In the genomic region with DNA sequence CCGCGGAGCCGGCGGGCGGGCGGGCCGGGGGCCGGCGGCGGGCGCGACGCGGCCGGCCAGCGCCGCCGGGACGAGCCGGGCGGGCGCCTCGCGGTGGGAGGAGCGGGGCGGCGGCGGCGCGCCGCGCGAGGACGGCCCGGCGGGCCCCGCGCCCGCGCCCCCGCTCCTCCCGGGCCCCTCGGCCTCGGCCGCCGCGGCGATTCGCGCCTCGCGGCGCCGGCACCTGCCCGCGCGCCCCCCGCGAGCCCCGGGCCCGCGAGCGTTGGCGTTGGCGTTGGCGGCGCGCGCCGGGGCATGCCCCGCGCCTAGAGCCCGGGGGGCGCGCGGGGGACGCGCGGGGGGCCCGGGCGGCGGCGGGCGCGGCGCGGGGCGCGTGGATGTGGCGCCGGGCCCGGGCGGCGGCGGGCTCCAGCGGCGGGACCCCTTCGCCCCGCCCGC, we compare ENCODE assay signal across 8 cellular contexts. TPM values are rescaled to one million over a fixed set of nuclear protein-coding genes. Genes with fewer than 3 reads are reported as not detected.
DNase-seq lines count a peak whose midpoint lies in the region; ATAC-seq and TF ChIP-seq lines count a peak whose summit lies in the region.

A gene (plus strand): TSS at position 163 of the 438 bp plus-strand sequence. CDS start 448 bp downstream, outside the sequence.

- peak within 1 kb of the TSS; percentile 98 for H3K27ac ChIP-seq in prostate gland

- no peaks in the 10 kb centered on the region for H3K27me3 ChIP-seq in prostate gland (replicated peaks; ENCODE audit: insufficient read depth)

- H3K36me3 ChIP-seq in prostate gland: no peaks in the 10 kb centered on the region

- peaks cover 17% of the 10 kb centered on the region for H3K4me1 ChIP-seq in prostate gland (replicated peaks)

- H3K9me3 ChIP-seq in prostate gland: no peaks in the 10 kb centered on the region

- no peak for ATAC-seq in Right ventricle myocardium inferior
- ATAC-seq in GM19328 (IDR thresholded peaks at IDR 0.05; ENCODE audit: unreplicated experiment): no peak

- WGBS in prostate gland: 0% methylated on average over 4 of the region's 100 CpGs

- DNase-seq in Right ventricle myocardium inferior (ENCODE audit: missing footprints) (peak; percentile 11), prostate gland (ENCODE audit: low spot score) (no peak), activated gamma-delta T cell (lab: John Stamatoyannopoulos, UW) (no peak), NCI-H2196 treated with DMSO at 0.1 percent for 48 hours (lab: John Stamatoyannopoulos, UW; ENCODE audit: unreplicated experiment) (no peak)
- DNase-seq in stimulated activated CD4-positive, alpha-beta T cell treated with anti-CD3 and anti-CD28 coated beads, Interleukin-2, amount 100 ng/mL, for 48 hours: no peak

- H3K4me3 ChIP-seq in GM12875 (ENCODE audit: low read depth, low read length) (peak within 1 kb of the TSS; percentile 77), WI38 (ENCODE audit: low read depth, low read length) (peak within 1 kb of the TSS; percentile 81), prostate gland (peak within 1 kb of the TSS; percentile 76 to 81)

- TF ChIP-seq POLR2A in prostate gland (IDR thresholded peaks at IDR 0.05): no peak

- no peak for TF ChIP-seq CTCF in GM12875 (IDR thresholded peaks at IDR 0.05; ENCODE audit: borderline replicate concordance, insufficient read depth, low read depth, low read length)
- no peak for TF ChIP-seq CTCF in WI38 (IDR thresholded peaks at IDR 0.05; ENCODE audit: low read depth, low read length)
- no peak for TF ChIP-seq CTCF in prostate gland (IDR thresholded peaks at IDR 0.05)

- intact Hi-C loops in Right ventricle myocardium inferior (cut with DNase I): no loop called here
- intact Hi-C loops in prostate gland (cut with DNase I): no loop called here

RNA-seq across cellular contexts. Expression of the gene that starts here (rescaled TPM):
- total RNA-seq in Right ventricle myocardium inferior (38.5 TPM), prostate gland (100 to 1,000 TPM in 1 of 2 donors, 10 to 100 TPM in 1; 46.2 to 114 TPM)
